Comparison of ENCODE assay signal across 9 cellular contexts in the genomic region with DNA sequence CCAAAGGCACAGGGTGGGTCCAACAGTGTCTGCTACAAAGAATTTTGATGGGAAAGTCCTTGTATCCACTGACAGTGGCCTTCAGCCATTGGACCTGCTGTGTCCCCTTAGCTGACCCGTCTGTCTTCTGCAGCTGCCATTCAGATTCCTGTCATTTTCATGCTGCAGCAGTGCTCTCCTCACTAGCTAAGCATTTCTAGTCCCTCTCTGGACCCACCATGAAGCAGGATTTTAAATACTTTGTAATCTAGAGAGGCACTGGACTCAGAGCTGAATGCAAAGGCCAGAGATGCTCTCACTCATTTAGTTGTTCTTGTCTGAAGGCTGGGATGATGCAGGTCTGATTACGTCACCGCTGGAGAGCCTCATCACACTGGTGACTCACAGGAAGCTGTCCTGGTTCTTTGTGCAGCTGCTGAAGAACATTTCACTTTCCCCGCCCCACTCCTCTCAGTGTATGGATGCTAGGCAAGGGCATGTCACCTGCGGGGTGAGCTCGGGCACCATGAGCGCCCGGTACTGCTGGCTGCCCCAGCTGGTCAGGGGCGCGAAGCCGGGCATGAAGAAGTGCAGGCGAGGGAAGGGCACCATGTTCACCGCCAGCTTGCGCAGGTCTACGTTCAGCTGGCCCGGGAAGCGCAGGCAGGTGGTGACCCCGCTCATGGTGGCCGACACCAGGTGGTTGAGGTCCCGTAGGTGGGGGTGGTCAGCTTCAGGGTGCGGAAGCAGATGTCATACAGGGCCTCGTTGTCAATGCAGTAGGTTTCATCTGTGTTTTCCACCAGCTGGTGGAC. TPM values are rescaled to one million over a fixed set of nuclear protein-coding genes. Genes with fewer than 3 reads are reported as not detected.
DNase-seq lines count a peak whose midpoint lies in the region; ATAC-seq, FAIRE-seq and TF ChIP-seq lines count a peak whose summit lies in the region.
"Had no signal": no experiment of that assay in that cellular context is flagged by ENCODE, and none has a peak within 500 bp of the region (broad histone marks: within the 10 kb centered on the region; RNA-seq: fewer than 3 reads in every experiment).

No MANE protein-coding gene starts in this region.

- H3K9me3 Mint-ChIP-seq in activated CD4-positive, alpha-beta T cell treated with anti-CD3 and anti-CD28 coated beads, Interleukin-2, amount 10 ng/mL, durations not matched to agents 24 days and 14 days: no peaks in the 10 kb centered on the region
- H3K9me3 Mint-ChIP-seq in activated T-helper 1 cell treated with anti-CD3 and anti-CD28 coated beads, Interleukin-12 subunit alpha, Interleukin-12 subunit beta, Interleukin-2, Interleukin-4 antibody, amounts not matched to agents 30 ng/mL and 10 ng/mL and 1 ng/mL, durations not matched to agents 14 hours and 24 hours and 36 hours: no peaks in the 10 kb centered on the region
- H3K9me3 Mint-ChIP-seq in chondrocyte (ENCODE audit: low read depth): no peaks in the 10 kb centered on the region

- ATAC-seq in gastroesophageal sphincter (peak; percentile 71), upper lobe of left lung (ENCODE audit: low FRiP score in 2 of 2) (peak; percentile 63 to 87)

- TF ChIP-seq CTCF in AG04450 (IDR thresholded peaks at IDR 0.05; ENCODE audit: low read depth, low read length) (no peak), gastroesophageal sphincter (IDR thresholded peaks at IDR 0.05) (no peak), upper lobe of left lung (IDR thresholded peaks at IDR 0.05) (no peak), chondrocyte (IDR thresholded peaks at IDR 0.05) (no peak)

- H3K4me1 ChIP-seq in gastroesophageal sphincter (no peaks in the 10 kb centered on the region), upper lobe of left lung (no peaks in the 10 kb centered on the region)
- H3K4me1 ChIP-seq: parathyroid adenoma had no signal

- CTCF ChIA-PET in AG04450 (lab: Charles Lee): interaction anchor here (1.8 kb wide), 1 partner anchor 75 kb away, joined by 5 read pairs; no protein-coding TSS in a partner anchor

- no peak for TF ChIP-seq EP300 in gastroesophageal sphincter (IDR thresholded peaks at IDR 0.05)
- TF ChIP-seq EP300 in upper lobe of left lung (IDR thresholded peaks at IDR 0.05): no peak

- H3K4me3 ChIP-seq in AG04450 (ENCODE audit: low read depth, low read length) (no peak overlapping the region), gastroesophageal sphincter (no peak overlapping the region), upper lobe of left lung (no peak overlapping the region), H7 (ENCODE audit: insufficient read depth, low read depth, low read length) (no peak overlapping the region)

- 17 to 88% methylated on average over 2 to 3 of the region's 22 CpGs for WGBS in gastroesophageal sphincter (ENCODE audit: low coverage in 1 of 2), 2 donors
- WGBS in upper lobe of left lung, 2 donors: 60 to 90% methylated on average over 4 to 22 of the region's 22 CpGs

- no peaks in the 10 kb centered on the region for H3K36me3 Mint-ChIP-seq in activated CD4-positive, alpha-beta T cell treated with anti-CD3 and anti-CD28 coated beads, Interleukin-2, amount 10 ng/mL, durations not matched to agents 24 days and 14 days (ENCODE audit: low read depth)
- no peaks in the 10 kb centered on the region for H3K36me3 Mint-ChIP-seq in activated T-helper 1 cell treated with anti-CD3 and anti-CD28 coated beads, Interleukin-12 subunit alpha, Interleukin-12 subunit beta, Interleukin-2, Interleukin-4 antibody, amounts not matched to agents 30 ng/mL and 10 ng/mL and 1 ng/mL, durations not matched to agents 14 hours and 24 hours and 36 hours (ENCODE audit: low read depth)
- H3K36me3 Mint-ChIP-seq in chondrocyte (ENCODE audit: low read depth): no peaks in the 10 kb centered on the region

- POLR2A ChIA-PET in AG04450 (lab: Yijun Ruan, JAX): interaction anchor here (1.1 kb wide), 1 partner anchor 11 kb away, joined by 4 read pairs; no protein-coding TSS in a partner anchor

- FAIRE-seq in HTR-8/SVneo (lab: Jason Lieb, UNC): no peak

- H3K9me3 ChIP-seq in AG04450 (ENCODE audit: control insufficient read depth, insufficient read depth, low read length) (no peaks in the 10 kb centered on the region), gastroesophageal sphincter (no peaks in the 10 kb centered on the region), upper lobe of left lung (no peaks in the 10 kb centered on the region)

- no peak for TF ChIP-seq POLR2A in gastroesophageal sphincter (IDR thresholded peaks at IDR 0.05)
- no peak for TF ChIP-seq POLR2A in upper lobe of left lung (IDR thresholded peaks at IDR 0.05)

- no peak overlapping the region for H3K4me3 Mint-ChIP-seq in activated CD4-positive, alpha-beta T cell treated with anti-CD3 and anti-CD28 coated beads, Interleukin-2, amount 10 ng/mL, durations not matched to agents 24 days and 14 days
- no peak overlapping the region for H3K4me3 Mint-ChIP-seq in activated T-helper 1 cell treated with anti-CD3 and anti-CD28 coated beads, Interleukin-12 subunit alpha, Interleukin-12 subunit beta, Interleukin-2, Interleukin-4 antibody, amounts not matched to agents 30 ng/mL and 10 ng/mL and 1 ng/mL, durations not matched to agents 14 hours and 24 hours and 36 hours
- H3K4me3 Mint-ChIP-seq in chondrocyte (ENCODE audit: unreplicated experiment): no peak overlapping the region

- no peak overlapping the region for H3K27ac Mint-ChIP-seq in activated CD4-positive, alpha-beta T cell treated with anti-CD3 and anti-CD28 coated beads, Interleukin-2, amount 10 ng/mL, durations not matched to agents 24 days and 14 days
- H3K27ac Mint-ChIP-seq in activated T-helper 1 cell treated with anti-CD3 and anti-CD28 coated beads, Interleukin-12 subunit alpha, Interleukin-12 subunit beta, Interleukin-2, Interleukin-4 antibody, amounts not matched to agents 30 ng/mL and 10 ng/mL and 1 ng/mL, durations not matched to agents 14 hours and 24 hours and 36 hours: no peak overlapping the region
- H3K27ac Mint-ChIP-seq in chondrocyte (ENCODE audit: unreplicated experiment): no peak overlapping the region

- intact Hi-C loops in activated CD4-positive, alpha-beta T cell treated with anti-CD3 and anti-CD28 coated beads, Interleukin-2, amount 10 ng/mL, durations not matched to agents 24 days and 14 days (cut with micrococcal nuclease): no loop called here
- intact Hi-C loops in activated T-helper 1 cell treated with anti-CD3 and anti-CD28 coated beads, Interleukin-12 subunit alpha, Interleukin-12 subunit beta, Interleukin-2, Interleukin-4 antibody, amounts not matched to agents 30 ng/mL and 10 ng/mL and 1 ng/mL, durations not matched to agents 14 hours and 24 hours and 36 hours (cut with micrococcal nuclease): no loop called here

- peak; percentile 80 for DNase-seq in AG04450 (ENCODE audit: low read depth, low spot score)
- peak; percentile 85 for DNase-seq in HTR-8/SVneo (ENCODE audit: insufficient read length, low spot score)
- DNase-seq in activated CD4-positive, alpha-beta T cell treated with anti-CD3 and anti-CD28 coated beads, Interleukin-2, amount 10 ng/mL, durations not matched to agents 24 days and 14 days: peak; percentile 75
- DNase-seq in upper lobe of left lung: peak; percentile 43 to 59
- no peak for DNase-seq in H7
- DNase-seq in activated T-helper 1 cell treated with anti-CD3 and anti-CD28 coated beads, Interleukin-12 subunit alpha, Interleukin-12 subunit beta, Interleukin-2, Interleukin-4 antibody, amounts not matched to agents 30 ng/mL and 10 ng/mL and 1 ng/mL, durations not matched to agents 14 hours and 24 hours and 36 hours (ENCODE audit: low spot score): no peak
- DNase-seq in chondrocyte (ENCODE audit: low spot score): no peak

- peaks cover 2% of the 10 kb centered on the region for H3K4me1 Mint-ChIP-seq in activated CD4-positive, alpha-beta T cell treated with anti-CD3 and anti-CD28 coated beads, Interleukin-2, amount 10 ng/mL, durations not matched to agents 24 days and 14 days
- peaks cover 5% of the 10 kb centered on the region for H3K4me1 Mint-ChIP-seq in activated T-helper 1 cell treated with anti-CD3 and anti-CD28 coated beads, Interleukin-12 subunit alpha, Interleukin-12 subunit beta, Interleukin-2, Interleukin-4 antibody, amounts not matched to agents 30 ng/mL and 10 ng/mL and 1 ng/mL, durations not matched to agents 14 hours and 24 hours and 36 hours (ENCODE audit: low read depth)
- H3K4me1 Mint-ChIP-seq in chondrocyte (ENCODE audit: low read depth): peaks cover 20% of the 10 kb centered on the region

- peaks cover 3% of the 10 kb centered on the region for H3K27me3 ChIP-seq in AG04450 (ENCODE audit: control insufficient read depth, insufficient read depth, low read length)
- H3K27me3 ChIP-seq in gastroesophageal sphincter: no peaks in the 10 kb centered on the region
- no peaks in the 10 kb centered on the region for H3K27me3 ChIP-seq in upper lobe of left lung
- no peaks in the 10 kb centered on the region for H3K27me3 ChIP-seq in H7 (ENCODE audit: control insufficient read depth, insufficient read depth, low read length)

- H3K36me3 ChIP-seq in gastroesophageal sphincter: no peaks in the 10 kb centered on the region
- H3K36me3 ChIP-seq in upper lobe of left lung: no peaks in the 10 kb centered on the region
- no peaks in the 10 kb centered on the region for H3K36me3 ChIP-seq in H7 (replicated peaks; ENCODE audit: control insufficient read depth, insufficient read depth, low read length)

- no peak overlapping the region for H3K27ac ChIP-seq in AG04450 (ENCODE audit: low read depth, low read length)
- no peak overlapping the region for H3K27ac ChIP-seq in gastroesophageal sphincter
- no peak overlapping the region for H3K27ac ChIP-seq in upper lobe of left lung
- H3K27ac ChIP-seq: parathyroid adenoma had no signal

- peaks cover 12% of the 10 kb centered on the region for H3K27me3 Mint-ChIP-seq in activated CD4-positive, alpha-beta T cell treated with anti-CD3 and anti-CD28 coated beads, Interleukin-2, amount 10 ng/mL, durations not matched to agents 24 days and 14 days
- peaks cover 9% of the 10 kb centered on the region for H3K27me3 Mint-ChIP-seq in activated T-helper 1 cell treated with anti-CD3 and anti-CD28 coated beads, Interleukin-12 subunit alpha, Interleukin-12 subunit beta, Interleukin-2, Interleukin-4 antibody, amounts not matched to agents 30 ng/mL and 10 ng/mL and 1 ng/mL, durations not matched to agents 14 hours and 24 hours and 36 hours (ENCODE audit: insufficient read depth)
- no peaks in the 10 kb centered on the region for H3K27me3 Mint-ChIP-seq in chondrocyte (ENCODE audit: low read depth)

RNA-seq across cellular contexts. Expression of gene TUBB2A, which starts 19.4 kb away (rescaled TPM):
- 111 and 138 TPM in 2 replicates for polyA plus RNA-seq in AG04450 (2011; rRNA removed)
- 118 and 150 TPM in 2 replicates for polyA minus RNA-seq in AG04450 (2011; rRNA and poly(A)+ RNA removed)
- 3.9 and 4.7 TPM in 2 replicates for total RNA-seq in activated CD4-positive, alpha-beta T cell treated with anti-CD3 and anti-CD28 coated beads, Interleukin-2, amount 10 ng/mL, durations not matched to agents 24 days and 14 days
- total RNA-seq in gastroesophageal sphincter: 100 to 1,000 TPM in 2 of 4 donors, 10 to 100 TPM in 2; 74.6 to 219 (median 119) TPM
- total RNA-seq in upper lobe of left lung: 10 to 100 TPM in 5 of 6 donors, 1 to 10 TPM in 1; 6.3 to 29.5 (median 15.1) TPM
- total RNA-seq in H7 (2014; rRNA removed; shearing (Covaris generic)): 789 and 839 TPM in 2 replicates
- 5.2 and 5.6 TPM in 2 replicates for total RNA-seq in activated T-helper 1 cell treated with anti-CD3 and anti-CD28 coated beads, Interleukin-12 subunit alpha, Interleukin-12 subunit beta, Interleukin-2, Interleukin-4 antibody, amounts not matched to agents 30 ng/mL and 10 ng/mL and 1 ng/mL, durations not matched to agents 14 hours and 24 hours and 36 hours
- total RNA-seq in chondrocyte: 212 to 290 TPM (median 223 TPM) in 3 replicates

RNA-seq across cellular contexts. Expression of gene TUBB2B, which starts 50.7 kb away (rescaled TPM):
- polyA plus RNA-seq in AG04450 (2011; rRNA removed): 4.7 and 6.1 TPM in 2 replicates
- 4.6 and 10.3 TPM in 2 replicates for polyA minus RNA-seq in AG04450 (2011; rRNA and poly(A)+ RNA removed)
- 0.12 TPM in 1 of 2 replicates, not detected in the other for total RNA-seq in activated CD4-positive, alpha-beta T cell treated with anti-CD3 and anti-CD28 coated beads, Interleukin-2, amount 10 ng/mL, durations not matched to agents 24 days and 14 days
- total RNA-seq in gastroesophageal sphincter (10 to 100 TPM; 11.5 to 42.8 (median 14.6) TPM), upper lobe of left lung (1 to 10 TPM in 4 of 6 donors, under 1 TPM in 1, not detected in 1; 0.67 to 4.1 (median 1.7) TPM), chondrocyte (109 to 119 TPM (median 117 TPM) in 3 replicates)
- 1,817 and 1,848 TPM in 2 replicates for total RNA-seq in H7 (2014; rRNA removed; shearing (Covaris generic))
- 0.20 and 0.57 TPM in 2 replicates for total RNA-seq in activated T-helper 1 cell treated with anti-CD3 and anti-CD28 coated beads, Interleukin-12 subunit alpha, Interleukin-12 subunit beta, Interleukin-2, Interleukin-4 antibody, amounts not matched to agents 30 ng/mL and 10 ng/mL and 1 ng/mL, durations not matched to agents 14 hours and 24 hours and 36 hours

RNA-seq across cellular contexts. Expression of gene BPHL, which starts 58.2 kb away (rescaled TPM):
- polyA plus RNA-seq in AG04450 (2011; rRNA removed): 21.0 and 24.4 TPM in 2 replicates
- 9.5 and 9.8 TPM in 2 replicates for polyA minus RNA-seq in AG04450 (2011; rRNA and poly(A)+ RNA removed)
- total RNA-seq in activated CD4-positive, alpha-beta T cell treated with anti-CD3 and anti-CD28 coated beads, Interleukin-2, amount 10 ng/mL, durations not matched to agents 24 days and 14 days: 6.8 and 7.7 TPM in 2 replicates
- total RNA-seq in gastroesophageal sphincter (10 to 100 TPM in 1 of 4 donors, 1 to 10 TPM in 3; 4.8 to 16.6 (median 6.5) TPM), upper lobe of left lung (10 to 100 TPM in 3 of 6 donors, 1 to 10 TPM in 3; 6.3 to 16.8 (median 11.2) TPM), chondrocyte (22.1 to 26.2 TPM (median 22.3 TPM) in 3 replicates)
- 30.7 and 38.1 TPM in 2 replicates for total RNA-seq in H7 (2014; rRNA removed; shearing (Covaris generic))
- 6.6 and 7.9 TPM in 2 replicates for total RNA-seq in activated T-helper 1 cell treated with anti-CD3 and anti-CD28 coated beads, Interleukin-12 subunit alpha, Interleukin-12 subunit beta, Interleukin-2, Interleukin-4 antibody, amounts not matched to agents 30 ng/mL and 10 ng/mL and 1 ng/mL, durations not matched to agents 14 hours and 24 hours and 36 hours

Comparison
In these comparisons a context has a peak if more than half of its experiments do, and no peak if none do; other contexts are left out.
1. DNase-seq: peak in AG04450 (single experiment), HTR-8/SVneo (single experiment), activated CD4-positive, alpha-beta T cell treated with anti-CD3 and anti-CD28 coated beads, Interleukin-2, amount 10 ng/mL, durations not matched to agents 24 days and 14 days (single experiment) and upper lobe of left lung (2 of 2); none in H7 (single experiment), activated T-helper 1 cell treated with anti-CD3 and anti-CD28 coated beads, Interleukin-12 subunit alpha, Interleukin-12 subunit beta, Interleukin-2, Interleukin-4 antibody, amounts not matched to agents 30 ng/mL and 10 ng/mL and 1 ng/mL, durations not matched to agents 14 hours and 24 hours and 36 hours (single experiment) and chondrocyte (single experiment).
2. RNA of gene TUBB2B, which starts 50.7 kb away (total RNA-seq): 1,817 to 1,848 TPM in H7; 109 to 119 TPM in chondrocyte, 11.5 to 42.8 TPM in gastroesophageal sphincter, 0.67 to 4.1 TPM in upper lobe of left lung, 0.20 to 0.57 TPM in activated T-helper 1 cell treated with anti-CD3 and anti-CD28 coated beads, Interleukin-12 subunit alpha, Interleukin-12 subunit beta, Interleukin-2, Interleukin-4 antibody, amounts not matched to agents 30 ng/mL and 10 ng/mL and 1 ng/mL, durations not matched to agents 14 hours and 24 hours and 36 hours and 0.12 TPM in activated CD4-positive, alpha-beta T cell treated with anti-CD3 and anti-CD28 coated beads, Interleukin-2, amount 10 ng/mL, durations not matched to agents 24 days and 14 days; every median in the first group is over 10 times any median in the second.